Comparison of ENCODE assay signal across 1 cellular context in the genomic region with DNA sequence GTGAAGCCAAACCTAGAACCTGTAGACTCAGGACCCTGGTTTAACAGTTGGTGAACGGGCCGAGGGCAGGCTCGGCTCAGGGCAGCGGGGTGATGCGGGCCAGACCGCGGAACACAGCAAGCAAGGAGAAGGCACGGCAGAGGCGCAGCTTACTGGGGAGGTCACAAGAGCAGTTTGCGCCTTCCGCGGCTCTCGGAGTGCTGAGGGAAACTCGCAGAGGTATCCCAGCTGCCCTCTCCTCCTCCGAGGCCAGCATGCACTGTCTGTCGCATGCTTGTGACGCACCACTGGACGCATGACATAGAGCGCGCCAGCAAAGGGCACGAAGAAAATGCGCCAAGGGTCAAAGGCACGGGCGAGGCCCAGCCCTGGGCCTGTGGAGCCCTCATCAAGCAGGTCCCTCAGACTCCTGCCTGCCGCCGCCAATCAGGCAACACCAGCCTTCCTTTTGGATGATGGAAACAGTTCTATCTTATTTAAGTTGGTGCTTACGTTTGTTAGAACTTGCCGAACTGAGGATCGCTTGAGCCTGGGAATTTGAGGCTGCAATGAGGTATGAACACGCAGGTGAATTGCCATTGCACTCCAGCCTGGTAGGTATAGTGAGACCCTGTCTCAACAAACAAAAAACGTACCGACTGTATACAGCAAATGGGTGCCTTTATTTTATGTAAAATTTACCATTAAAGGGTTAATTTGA.
TF ChIP-seq lines count a peak whose summit lies in the region.

No MANE protein-coding gene starts in this region.

TF ChIP-seq in K562, 482 proteins besides CTCF, POLR2A, EP300 and RAD21 (continued from another document and continues in another):
- TF ChIP-seq, protein P1, sequence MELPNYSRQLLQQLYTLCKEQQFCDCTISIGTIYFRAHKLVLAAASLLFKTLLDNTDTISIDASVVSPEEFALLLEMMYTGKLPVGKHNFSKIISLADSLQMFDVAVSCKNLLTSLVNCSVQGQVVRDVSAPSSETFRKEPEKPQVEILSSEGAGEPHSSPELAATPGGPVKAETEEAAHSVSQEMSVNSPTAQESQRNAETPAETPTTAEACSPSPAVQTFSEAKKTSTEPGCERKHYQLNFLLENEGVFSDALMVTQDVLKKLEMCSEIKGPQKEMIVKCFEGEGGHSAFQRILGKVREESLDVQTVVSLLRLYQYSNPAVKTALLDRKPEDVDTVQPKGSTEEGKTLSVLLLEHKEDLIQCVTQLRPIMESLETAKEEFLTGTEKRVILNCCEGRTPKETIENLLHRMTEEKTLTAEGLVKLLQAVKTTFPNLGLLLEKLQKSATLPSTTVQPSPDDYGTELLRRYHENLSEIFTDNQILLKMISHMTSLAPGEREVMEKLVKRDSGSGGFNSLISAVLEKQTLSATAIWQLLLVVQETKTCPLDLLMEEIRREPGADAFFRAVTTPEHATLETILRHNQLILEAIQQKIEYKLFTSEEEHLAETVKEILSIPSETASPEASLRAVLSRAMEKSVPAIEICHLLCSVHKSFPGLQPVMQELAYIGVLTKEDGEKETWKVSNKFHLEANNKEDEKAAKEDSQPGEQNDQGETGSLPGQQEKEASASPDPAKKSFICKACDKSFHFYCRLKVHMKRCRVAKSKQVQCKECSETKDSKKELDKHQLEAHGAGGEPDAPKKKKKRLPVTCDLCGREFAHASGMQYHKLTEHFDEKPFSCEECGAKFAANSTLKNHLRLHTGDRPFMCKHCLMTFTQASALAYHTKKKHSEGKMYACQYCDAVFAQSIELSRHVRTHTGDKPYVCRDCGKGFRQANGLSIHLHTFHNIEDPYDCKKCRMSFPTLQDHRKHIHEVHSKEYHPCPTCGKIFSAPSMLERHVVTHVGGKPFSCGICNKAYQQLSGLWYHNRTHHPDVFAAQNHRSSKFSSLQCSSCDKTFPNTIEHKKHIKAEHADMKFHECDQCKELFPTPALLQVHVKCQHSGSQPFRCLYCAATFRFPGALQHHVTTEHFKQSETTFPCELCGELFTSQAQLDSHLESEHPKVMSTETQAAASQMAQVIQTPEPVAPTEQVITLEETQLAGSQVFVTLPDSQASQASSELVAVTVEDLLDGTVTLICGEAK (IDR thresholded peaks at IDR 0.05), result no peak
- TF ChIP-seq, protein P1 (CRISPR knock-in tag; IDR thresholded peaks at IDR 0.05), result no peak
- TF ChIP-seq HDGF (IDR thresholded peaks at IDR 0.05), result no peak
- TF ChIP-seq, protein P2, sequence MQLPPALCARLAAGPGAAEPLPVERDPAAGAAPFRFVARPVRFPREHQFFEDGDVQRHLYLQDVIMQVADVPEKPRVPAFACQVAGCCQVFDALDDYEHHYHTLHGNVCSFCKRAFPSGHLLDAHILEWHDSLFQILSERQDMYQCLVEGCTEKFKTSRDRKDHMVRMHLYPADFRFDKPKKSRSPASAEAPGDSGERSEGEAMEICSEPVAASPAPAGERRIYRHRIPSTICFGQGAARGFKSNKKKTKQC (CRISPR knock-in tag; IDR thresholded peaks at IDR 0.05), result peak; percentile 60
- no peak for TF ChIP-seq XRCC3 (IDR thresholded peaks at IDR 0.05)
- no peak for TF ChIP-seq MYBL2 (IDR thresholded peaks at IDR 0.05; ENCODE audit: low read depth)
- peak; percentile 16; the same call in 1 of the 2 replicates for TF ChIP-seq MYBL2 (CRISPR knock-in tag; IDR thresholded peaks at IDR 0.05; ENCODE audit: borderline replicate concordance)
- TF ChIP-seq ZMIZ1 (IDR thresholded peaks at IDR 0.05; ENCODE audit: low read depth in 2 of 2, low read length in 2 of 2), result no peak
- TF ChIP-seq NFRKB (IDR thresholded peaks at IDR 0.05; ENCODE audit: low read depth), result no peak
- TF ChIP-seq GATAD2A (IDR thresholded peaks at IDR 0.05), result no peak
- no peak for TF ChIP-seq ZBED1 (IDR thresholded peaks at IDR 0.05)
- no peak for TF ChIP-seq PTTG1 (tag; IDR thresholded peaks at IDR 0.05; ENCODE audit: low read depth)
- TF ChIP-seq HDAC6 (IDR thresholded peaks at IDR 0.05; ENCODE audit: low read depth, low read length), result no peak
- no peak for TF ChIP-seq GTF2F1 (IDR thresholded peaks at IDR 0.05; ENCODE audit: low read depth, low read length)
- no peak for TF ChIP-seq ZNF217 (CRISPR knock-in tag; IDR thresholded peaks at IDR 0.05)
- no peak for TF ChIP-seq TBL1XR1 (IDR thresholded peaks at IDR 0.05; ENCODE audit: low read length in 2 of 2)
- TF ChIP-seq E2F3 (CRISPR knock-in tag; IDR thresholded peaks at IDR 0.05), result 0 out of 2 replicates have a peak, but pooled peaks have one; percentile 67
- TF ChIP-seq KLF6 (CRISPR knock-in tag; IDR thresholded peaks at IDR 0.05; ENCODE audit: borderline replicate concordance), result no peak
- 0 out of 2 replicates have a peak, but pooled peaks have one; percentile 53 for TF ChIP-seq LCOR (CRISPR knock-in tag; IDR thresholded peaks at IDR 0.05)
- peak; percentile 81 for TF ChIP-seq NR2C2 (CRISPR knock-in tag; IDR thresholded peaks at IDR 0.05)
- TF ChIP-seq NR2C2 (tag; IDR thresholded peaks at IDR 0.05), result peak; percentile 95
- TF ChIP-seq NFIC (IDR thresholded peaks at IDR 0.05), result no peak
- TF ChIP-seq LEF1 (IDR thresholded peaks at IDR 0.05), result no peak
- TF ChIP-seq TFAP4 (CRISPR knock-in tag; IDR thresholded peaks at IDR 0.05; ENCODE audit: borderline replicate concordance), result peak; percentile 56; the same call in 1 of the 2 replicates
- TF ChIP-seq PTRF (tag; IDR thresholded peaks at IDR 0.05), result no peak
- TF ChIP-seq HNRNPLL (IDR thresholded peaks at IDR 0.05; ENCODE audit: low read depth, low read length, poor library complexity, severe bottlenecking), result no peak
- TF ChIP-seq SAFB (IDR thresholded peaks at IDR 0.05; ENCODE audit: borderline replicate concordance, low read depth, low read length), result no peak
- no peak for TF ChIP-seq CREB3L1 (IDR thresholded peaks at IDR 0.05; ENCODE audit: borderline replicate concordance, low read depth)
- TF ChIP-seq ZBTB7A (IDR thresholded peaks at IDR 0.05; ENCODE audit: borderline replicate concordance, control insufficient read depth, low read depth, low read length), result no peak
